8 cellular contexts compared by ENCODE assay signal in the genomic region with DNA sequence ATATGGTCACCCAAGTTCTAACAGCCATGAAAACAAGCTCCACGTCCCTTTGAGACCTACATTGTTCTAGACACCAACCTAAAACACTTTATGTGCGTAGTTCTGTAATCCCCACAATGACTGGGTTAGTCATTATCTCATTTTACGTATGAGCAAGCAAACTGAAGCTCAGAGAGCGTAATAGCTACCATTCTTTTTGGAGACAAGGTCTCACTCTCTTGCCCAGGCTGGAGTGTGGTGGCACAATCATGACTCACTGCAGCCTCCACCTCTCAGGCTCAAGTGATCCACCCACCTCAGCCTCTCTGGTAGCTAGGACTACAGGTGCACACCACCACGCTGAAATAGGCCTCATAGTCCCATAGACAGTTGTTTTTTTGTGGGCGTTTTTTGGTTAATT. TPM values are rescaled to one million over a fixed set of nuclear protein-coding genes. Genes with fewer than 3 reads are reported as not detected.
DNase-seq lines count a peak whose midpoint lies in the region; ATAC-seq and TF ChIP-seq lines count a peak whose summit lies in the region.
"Had no signal": no experiment of that assay in that cellular context is flagged by ENCODE, and none has a peak within 500 bp of the region (broad histone marks: within the 10 kb centered on the region; RNA-seq: fewer than 3 reads in every experiment).

No MANE protein-coding gene starts in this region.

- peaks cover 87% of the 10 kb centered on the region for H3K79me2 ChIP-seq in PC-3 (ENCODE audit: low read length)

- no peaks in the 10 kb centered on the region for H3K9me2 ChIP-seq in PC-3 (replicated peaks; ENCODE audit: low read length)

- no peak overlapping the region for H3K27ac ChIP-seq in PC-3 (ENCODE audit: low read length)

- BruUV-seq in PC-3 (replicated peaks; lab: Mats Ljungman, UMichigan): no TSS peak

- no peak for TF ChIP-seq CTCF in PC-3 (conservative IDR thresholded peaks at IDR 0.05; ENCODE audit: low read depth, low read length)

- no peaks in the 10 kb centered on the region for H3K9me3 ChIP-seq in PC-3 (ENCODE audit: low read length)

- H3K9ac ChIP-seq in PC-3 (ENCODE audit: low read length): no peak overlapping the region

- peaks cover 9% of the 10 kb centered on the region for H3F3A ChIP-seq in PC-3 (ENCODE audit: low read length, unreplicated experiment)

- DNase-seq in ELR (ENCODE audit: low read depth) (peak; percentile 35), PC-3 (peak; percentile 25), astrocyte of the hippocampus (ENCODE audit: low read depth, low spot score) (peak; percentile 36), NK-92 (lab: John Stamatoyannopoulos, UW; ENCODE audit: unreplicated experiment) (no peak), left colon (no peak), NCI-H2081 (lab: John Stamatoyannopoulos, UW) (no peak)
- peak; percentile 55 for DNase-seq in stimulated activated CD4-positive, alpha-beta T cell treated with anti-CD3 and anti-CD28 coated beads, Interleukin-1b, Interleukin-23, amount 100 ng/mL, for 48 hours
- DNase-seq: NCI-H1694 had no signal

- no peak overlapping the region for H2AFZ ChIP-seq in PC-3 (ENCODE audit: low read length)

- intact Hi-C loops in PC-3 (cut with micrococcal nuclease): loop anchor here (5.0 kb wide), 3 partner anchors 45 to 580 kb away; partner anchors contain the start of gene CYTH3
- intact Hi-C loops in left colon (cut with DNase I, micrococcal nuclease): no loop called here

- H3K4me1 ChIP-seq in PC-3 (ENCODE audit: insufficient read depth, low read length): peaks cover 12% of the 10 kb centered on the region; the same call in 1 of the 2 replicates

- H3K4me2 ChIP-seq in PC-3 (ENCODE audit: low read length): no peak overlapping the region

- CTCF ChIA-PET in PC-3 (lab: Charles Lee): interaction anchor here (0.7 kb wide), 1 partner anchor 13 kb away, joined by 3 read pairs; no protein-coding TSS in a partner anchor

- no peaks in the 10 kb centered on the region for H3K27me3 ChIP-seq in PC-3 (ENCODE audit: low read length)

- ATAC-seq in PC-3: no peak
- ATAC-seq in left colon: no peak

- H4K20me1 ChIP-seq in PC-3 (ENCODE audit: low read length): 0 out of 2 replicates have a peak, but pooled peaks cover 8% of the 10 kb centered on the region

- H3K4me3 ChIP-seq in PC-3 (ENCODE audit: low read length): no peak overlapping the region

- H3K36me3 ChIP-seq in PC-3 (ENCODE audit: low read depth, low read length): peaks cover 31% of the 10 kb centered on the region

- POLR2A ChIA-PET in PC-3 (lab: Charles Lee; ENCODE audit: unreplicated experiment): no interaction called here

RNA-seq across cellular contexts. Expression of gene DAGLB, which starts 10.5 kb away (rescaled TPM):
- 23.4 and 34.5 TPM in 2 replicates for total RNA-seq in PC-3 (2014; rRNA removed)
- total RNA-seq in left colon: 10 to 100 TPM; 20.1 to 26.8 TPM

RNA-seq across cellular contexts. Expression of gene KDELR2, which starts 46.7 kb away (rescaled TPM):
- total RNA-seq in PC-3 (2014; rRNA removed): 107 and 109 TPM in 2 replicates
- total RNA-seq in left colon: 100 to 1,000 TPM; 199 to 237 TPM

Comparison
In these comparisons a context has a peak if more than half of its experiments do, and no peak if none do; other contexts are left out.
1. DNase-seq: peak in ELR (single experiment), PC-3 (single experiment), astrocyte of the hippocampus (single experiment) and stimulated activated CD4-positive, alpha-beta T cell treated with anti-CD3 and anti-CD28 coated beads, Interleukin-1b, Interleukin-23, amount 100 ng/mL, for 48 hours (single experiment); none in NK-92 (single experiment), left colon (0 of 2) and NCI-H2081 (0 of 2).